ENCODE assay signal across 10 cellular contexts in the genomic region with DNA sequence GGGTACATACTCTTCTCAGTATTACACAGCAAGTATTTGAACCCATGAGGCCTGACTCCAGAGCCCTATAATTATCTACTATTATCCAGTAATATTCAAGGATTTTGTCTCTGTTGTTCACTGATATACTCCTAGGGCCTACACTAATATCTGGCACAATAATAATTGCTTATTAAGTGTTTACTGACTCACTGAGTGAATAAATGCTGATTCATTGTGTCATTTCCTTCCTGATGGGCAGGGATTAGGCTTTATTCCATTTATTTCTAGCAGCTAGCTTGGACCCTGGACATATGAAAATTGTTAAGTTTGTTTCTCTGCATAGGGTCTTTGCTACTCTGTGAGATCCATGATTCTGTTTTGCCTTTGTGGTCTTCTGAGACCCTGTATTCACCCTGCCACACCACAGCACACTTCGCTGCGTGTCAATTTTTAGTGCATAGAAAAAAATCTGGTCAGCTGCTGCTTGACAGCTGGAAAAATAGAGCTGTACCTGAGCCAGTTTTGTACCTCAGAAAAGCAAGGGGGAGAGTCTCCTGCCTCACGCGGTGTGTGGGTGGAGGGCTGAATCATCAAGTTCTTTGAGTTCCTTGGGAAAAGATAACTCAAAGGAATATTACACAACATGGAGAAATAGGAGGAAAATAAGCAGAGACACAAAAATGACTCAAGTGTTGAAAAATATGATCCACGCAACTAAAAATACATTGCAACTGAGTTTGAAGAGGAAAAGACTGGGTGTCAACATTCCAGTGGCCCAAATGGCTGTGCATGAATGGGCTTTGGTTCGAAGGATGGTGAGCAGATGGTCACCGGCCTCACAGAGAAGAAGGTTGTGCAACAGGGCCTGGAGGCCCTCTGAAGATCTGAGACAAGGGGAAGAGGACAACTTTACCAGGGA. TPM values are rescaled to one million over a fixed set of nuclear protein-coding genes. Genes with fewer than 3 reads are reported as not detected.
A peak's percentile ranks its signal among the peaks of the same experiment; 100 is the strongest.
DNase-seq lines count a peak whose midpoint lies in the region; ATAC-seq and TF ChIP-seq lines count a peak whose summit lies in the region.
"Had no signal": no experiment of that assay in that cellular context is flagged by ENCODE, and none has a peak within 500 bp of the region (broad histone marks: within the 10 kb centered on the region; RNA-seq: fewer than 3 reads in every experiment).

No MANE protein-coding gene starts in this region.

- ATAC-seq in omental fat pad (ENCODE audit: low FRiP score) (peak; percentile 88), HG02588 (IDR thresholded peaks at IDR 0.05; ENCODE audit: unreplicated experiment) (no peak), left colon (no peak)

- TF ChIP-seq CTCF in AG09319 (IDR thresholded peaks at IDR 0.05; ENCODE audit: low read depth, low read length) (no peak), esophagus squamous epithelium (IDR thresholded peaks at IDR 0.05) (no peak), omental fat pad (IDR thresholded peaks at IDR 0.05) (no peak), A673 (conservative IDR thresholded peaks at IDR 0.05; ENCODE audit: low read depth, low read length) (no peak)

- H3K4me1 ChIP-seq in esophagus squamous epithelium (peaks cover 4 to 29% (median 24%) of the 10 kb centered on the region in 3 donors), A673 (ENCODE audit: insufficient read depth, low read length, poor library complexity, severe bottlenecking) (peaks cover 5% of the 10 kb centered on the region)

- BruUV-seq in A673 (replicated peaks; lab: Mats Ljungman, UMichigan): no TSS peak

- peak; percentile 84 for DNase-seq in AG09319 (ENCODE audit: extremely low read depth, low read depth)
- DNase-seq in NCI-H460 (ENCODE audit: extremely low read depth, low read depth): peak; percentile 5
- no peak for DNase-seq in esophagus squamous epithelium (lab: John Stamatoyannopoulos, UW)
- DNase-seq in omental fat pad (ENCODE audit: low spot score): peak; percentile 87
- no peak for DNase-seq in UCSD-AML1 (lab: John Stamatoyannopoulos, UW; ENCODE audit: unreplicated experiment)
- no peak for DNase-seq in A673 (ENCODE audit: low spot score)
- no peak for DNase-seq in left colon
- DNase-seq: MM.1S, right lobe of liver had no signal

- H3K27me3 ChIP-seq in esophagus squamous epithelium (no peaks in the 10 kb centered on the region), A673 (replicated peaks; ENCODE audit: insufficient read depth, low read depth, low read length, poor library complexity) (no peaks in the 10 kb centered on the region)
- H3K27me3 ChIP-seq: right lobe of liver had no signal

- intact Hi-C loops in esophagus squamous epithelium (cut with DNase I) (no loop called here), A673 (cut with micrococcal nuclease; ENCODE audit: unreplicated experiment) (no loop called here), left colon (cut with DNase I, micrococcal nuclease) (no loop called here)

- WGBS in esophagus squamous epithelium, 2 donors: 33 to 63% methylated on average over 5 to 7 of the region's 7 CpGs

- H3K36me3 ChIP-seq in esophagus squamous epithelium (no peaks in the 10 kb centered on the region), A673 (ENCODE audit: insufficient read depth, low read length, poor library complexity, severe bottlenecking) (no peaks in the 10 kb centered on the region)
- H3K36me3 ChIP-seq: right lobe of liver had no signal

- CTCF ChIA-PET in A673 (lab: Charles Lee): no interaction called here

- TF ChIP-seq POLR2A in esophagus squamous epithelium (IDR thresholded peaks at IDR 0.05): no peak

- H3K4me3 ChIP-seq in esophagus squamous epithelium: no peak overlapping the region
- H3K4me3 ChIP-seq in A673 (ENCODE audit: low read depth, low read length, poor library complexity, severe bottlenecking): no peak overlapping the region
- H3K4me3 ChIP-seq: right lobe of liver had no signal

- POLR2A ChIA-PET in A673 (lab: Charles Lee; ENCODE audit: low non-redundant PET): no interaction called here

- H3K27ac ChIP-seq in esophagus squamous epithelium (peak overlapping the region; percentile 16 to 75 (median 30)), A673 (ENCODE audit: low read depth, low read length, poor library complexity, severe bottlenecking) (no peak overlapping the region)
- H3K27ac ChIP-seq: right lobe of liver had no signal

- no peaks in the 10 kb centered on the region for H3K9me3 ChIP-seq in esophagus squamous epithelium
- no peaks in the 10 kb centered on the region for H3K9me3 ChIP-seq in A673 (ENCODE audit: low read depth, low read length, poor library complexity, severe bottlenecking)
- H3K9me3 ChIP-seq: right lobe of liver had no signal

RNA-seq across cellular contexts. Expression of a gene that starts 18.9 kb away (rescaled TPM):
- 0.25 and 0.40 TPM in 2 replicates for total RNA-seq in NCI-H460 (2014; rRNA removed; shearing (Covaris generic))
- 0.78 TPM in 1 of 2 replicates, not detected in the other for polyA plus RNA-seq in NCI-H460 (2014; cell fraction: nucleus; rRNA removed)
- total RNA-seq in esophagus squamous epithelium (1 to 10 TPM in 2 of 4 donors, under 1 TPM in 1, not detected in 1; 0.97 to 3.1 (median 3.0) TPM), omental fat pad (100 to 1,000 TPM in 1 of 4 donors, 10 to 100 TPM in 3; 11.7 to 105 (median 21.0) TPM), A673 (2021) (0.80 and 1.4 TPM in 2 replicates), left colon (10 to 100 TPM; 14.7 to 30.1 TPM)

RNA-seq across cellular contexts. Expression of a gene that starts 59.1 kb away (rescaled TPM):
- total RNA-seq in NCI-H460 (2014; rRNA removed; shearing (Covaris generic)): not detected in 2 replicates
- polyA plus RNA-seq in NCI-H460 (2014; cell fraction: nucleus; rRNA removed): not detected in 2 replicates
- total RNA-seq in esophagus squamous epithelium (not detected), omental fat pad (not detected), A673 (2021) (not detected in 2 replicates), left colon (10 to 100 TPM; 55.2 to 55.9 TPM)
- total RNA-seq: right lobe of liver had no signal

Comparison
In these comparisons a context has a peak if more than half of its experiments do, and no peak if none do; other contexts are left out.
1. DNase-seq: peak in AG09319 (single experiment), NCI-H460 (single experiment) and omental fat pad (single experiment); none in esophagus squamous epithelium (single experiment), UCSD-AML1 (single experiment), A673 (single experiment) and left colon (0 of 2).
2. RNA of a gene that starts 59.1 kb away (total RNA-seq): 55.2 to 55.9 TPM in left colon; not detected in NCI-H460, not detected in esophagus squamous epithelium, not detected in omental fat pad and not detected in A673; every median in the first group is over 10 times any median in the second.